8 cellular contexts compared by ENCODE assay signal in genomic region chr4:4492161-4492847, GRCh38.
DNase-seq lines count a peak whose midpoint lies in the region; ATAC-seq and TF ChIP-seq lines count a peak whose summit lies in the region.

No MANE protein-coding gene starts in this region.

- no peaks in the 10 kb centered on the region for H3K9me3 Mint-ChIP-seq in central memory CD8-positive, alpha-beta T cell

- H3K4me3 ChIP-seq in AG10803 (ENCODE audit: low read length): peak overlapping the region; percentile 43

- peak; percentile 58 for DNase-seq in AG10803 (ENCODE audit: low read depth)
- DNase-seq in central memory CD8-positive, alpha-beta T cell (ENCODE audit: low spot score in 2 of 2): no peak
- no peak for DNase-seq in cerebellar nuclear complex (lab: John Stamatoyannopoulos, UW)
- DNase-seq in NCI-H1092 (lab: John Stamatoyannopoulos, UW): no peak
- DNase-seq in activated CD4-positive, CD25-positive, alpha-beta regulatory T cell treated with anti-CD3 and anti-CD28 coated beads, Interleukin-2, amount 50 U/mL, for 72 hours: no peak
- DNase-seq in SIG-M5 (lab: John Stamatoyannopoulos, UW): no peak

- H3K4me3 Mint-ChIP-seq in central memory CD8-positive, alpha-beta T cell: no peak overlapping the region

- TF ChIP-seq CTCF in AG10803 (conservative IDR thresholded peaks at IDR 0.05; ENCODE audit: low read length): no peak

- ATAC-seq in GM19372 (IDR thresholded peaks at IDR 0.05; ENCODE audit: low read depth, unreplicated experiment): peak; percentile 49
- ATAC-seq in HG03378 (IDR thresholded peaks at IDR 0.05; ENCODE audit: unreplicated experiment): peak; percentile 67
- no peak for ATAC-seq in central memory CD8-positive, alpha-beta T cell (replicated peaks; ENCODE audit: extremely low read depth, poor library complexity, severe bottlenecking)

- peaks cover 19% of the 10 kb centered on the region for H3K4me1 Mint-ChIP-seq in central memory CD8-positive, alpha-beta T cell

- H3K27ac Mint-ChIP-seq in central memory CD8-positive, alpha-beta T cell (ENCODE audit: low read depth): peak overlapping the region; percentile 8

- H3K27me3 Mint-ChIP-seq in central memory CD8-positive, alpha-beta T cell: no peaks in the 10 kb centered on the region

- no peaks in the 10 kb centered on the region for H3K36me3 Mint-ChIP-seq in central memory CD8-positive, alpha-beta T cell (ENCODE audit: insufficient read depth)
